ENCODE assay signal across 29 cellular contexts in the genomic region with DNA sequence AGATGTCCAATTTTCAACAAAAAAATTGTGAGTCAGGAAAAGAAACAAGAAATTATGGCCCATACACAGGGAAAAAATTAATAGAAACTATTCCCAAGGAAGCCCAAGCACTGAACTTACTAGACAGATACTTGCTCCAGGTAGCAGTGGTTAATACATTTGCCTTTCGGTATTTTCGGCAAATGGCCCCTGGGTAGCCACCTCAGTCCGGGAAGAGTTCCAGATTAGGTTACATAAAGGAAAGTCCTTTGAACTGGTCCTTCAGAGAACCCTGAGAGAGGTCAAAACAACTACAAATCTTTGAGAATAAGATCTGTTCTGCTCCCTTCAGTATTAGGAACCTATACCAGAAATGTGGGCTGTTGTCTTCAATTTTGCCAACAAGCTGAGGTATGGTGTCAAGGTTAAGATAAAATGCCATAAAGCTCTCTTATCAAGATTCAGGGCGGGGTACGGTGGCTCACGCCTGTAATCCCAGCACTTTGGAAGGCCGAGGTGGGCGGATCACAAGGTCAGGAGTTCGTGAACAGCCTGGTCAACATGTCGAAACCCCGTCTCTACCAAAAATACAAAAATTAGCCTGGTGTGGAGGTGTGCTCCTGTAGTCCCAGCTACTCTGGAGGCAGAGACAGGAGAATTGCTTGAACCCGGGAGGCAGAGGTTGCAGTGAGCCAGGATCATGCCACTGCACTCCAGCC.
"Had no signal": no experiment of that assay in that cellular context is flagged by ENCODE, and none has a peak within 500 bp of the region (broad histone marks: within the 10 kb centered on the region; RNA-seq: fewer than 3 reads in every experiment).

No MANE protein-coding gene starts in this region.

- DNase-seq: natural killer cell; occipital lobe; ovary; posterior cingulate gyrus; psoas muscle; right cardiac atrium; spleen; stimulated activated CD4-positive, alpha-beta T cell treated with anti-CD3 and anti-CD28 coated beads, Interleukin-12 subunit alpha, Interleukin-12 subunit beta, amount 100 ng/mL, for 4 hours; stimulated activated CD4-positive, alpha-beta T cell treated with anti-CD3 and anti-CD28 coated beads, Interleukin-1b, Interleukin-23, amount 100 ng/mL, for 48 hours; stimulated activated CD4-positive, alpha-beta T cell treated with anti-CD3 and anti-CD28 coated beads, Interleukin-4, amount 100 ng/mL, for 1 hour; stimulated activated CD4-positive, alpha-beta T cell treated with anti-CD3 and anti-CD28 coated beads, Interleukin-4, amount 100 ng/mL, for 4 hours; stimulated activated CD8-positive, alpha-beta memory T cell treated with anti-CD3 and anti-CD28 coated beads, Interleukin-4, amount 100 ng/mL, for 48 hours; stimulated activated naive CD4-positive, alpha-beta T cell; stimulated activated naive CD8-positive, alpha-beta T cell treated with anti-CD3 and anti-CD28 coated beads, Interleukin-15, amount 100 ng/mL, for 72 hours; stimulated activated naive CD8-positive, alpha-beta T cell treated with anti-CD3 and anti-CD28 coated beads, Interleukin-15, Interleukin-2, amounts not matched to agents 100 U/mL and 50 U/mL, for 24 hours; substantia nigra; testis; tibial artery; transverse colon; upper lobe of left lung had no signal

- H3K4me1 ChIP-seq: neural progenitor cell, parathyroid adenoma, psoas muscle, spleen, suprapubic skin, testis, tibial artery, transverse colon, upper lobe of left lung, vagina had no signal

- H3K27ac ChIP-seq: neural progenitor cell, ovary, parathyroid adenoma, psoas muscle, skin epidermis, spleen, suprapubic skin, testis, tibial artery, transverse colon, upper lobe of left lung, vagina had no signal

- H3K9ac ChIP-seq: neural progenitor cell, parathyroid adenoma had no signal

- H3K27me3 ChIP-seq: neural progenitor cell, ovary, spleen, suprapubic skin, testis, tibial artery, transverse colon, upper lobe of left lung, vagina had no signal

- ATAC-seq: natural killer cell; psoas muscle; right cardiac atrium; sciatic nerve; stimulated activated memory B cell treated with anti-CD40 and anti-IgM and Interleukin-4, amounts not matched to agents 10 μg/mL and 1 μg/mL and 100 μg/mL, for 72 hours; stimulated activated naive CD8-positive, alpha-beta T cell treated with anti-CD3 and anti-CD28 coated beads, Interleukin-15, amount 100 ng/mL, for 72 hours; stimulated activated naive CD8-positive, alpha-beta T cell treated with anti-CD3 and anti-CD28 coated beads, Interleukin-15, Interleukin-2, amounts not matched to agents 100 U/mL and 50 U/mL, for 24 hours had no signal

- H3K79me2 ChIP-seq: parathyroid adenoma had no signal

- H3K36me3 ChIP-seq: neural progenitor cell, ovary, spleen, suprapubic skin, tibial artery, transverse colon, upper lobe of left lung, vagina had no signal

- H3K9me3 ChIP-seq: ovary, suprapubic skin, testis, tibial artery, transverse colon, upper lobe of left lung, vagina had no signal

- FAIRE-seq: urothelium cell line had no signal

- H3K4me2 ChIP-seq: neural progenitor cell, smooth muscle cell had no signal

- H2AFZ ChIP-seq: neural progenitor cell, parathyroid adenoma had no signal

- H3K4me3 ChIP-seq: neural progenitor cell, ovary, psoas muscle, skin epidermis, smooth muscle cell, spleen, suprapubic skin, testis, tibial artery, transverse colon, upper lobe of left lung, vagina had no signal
